In the genomic region with DNA sequence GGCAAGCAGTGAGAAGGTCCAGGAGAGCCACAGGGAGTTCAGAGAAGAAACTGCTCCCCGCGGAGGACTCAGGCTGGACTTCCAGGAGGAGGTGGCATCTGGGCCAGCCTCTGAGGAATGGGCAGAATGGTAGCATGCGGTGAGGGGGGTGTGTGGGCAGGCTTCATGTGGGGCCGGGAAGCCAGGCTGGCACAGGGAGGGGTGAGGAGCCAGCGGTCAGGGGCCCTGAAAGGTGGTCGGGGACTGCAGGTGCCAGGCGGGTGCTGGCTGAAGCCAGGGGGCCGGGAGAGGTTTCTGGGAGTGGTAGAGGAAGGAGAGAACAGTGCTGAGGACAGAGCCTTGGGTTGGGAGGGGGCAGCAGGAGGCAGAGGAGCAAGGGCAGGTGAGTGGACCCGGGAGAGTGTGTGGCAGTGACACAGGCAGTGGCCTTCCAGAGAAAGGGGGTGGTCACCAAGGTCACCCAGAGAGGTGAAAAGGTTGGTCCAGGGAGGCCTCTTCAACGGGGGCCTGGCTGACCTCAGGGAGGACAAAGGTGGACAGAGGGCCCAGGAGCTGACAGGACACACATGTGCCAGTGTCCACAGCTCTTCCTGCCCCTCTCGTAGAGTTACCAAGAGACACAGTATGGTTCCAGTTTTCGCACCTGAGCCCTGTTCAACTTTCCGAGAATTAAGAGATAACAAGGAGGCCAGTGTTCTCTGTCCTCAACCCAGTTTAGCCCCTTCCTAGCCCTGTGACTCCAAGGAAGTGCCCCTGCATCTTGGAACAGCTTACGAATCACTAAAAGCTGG, we compare ENCODE assay signal across 25 cellular contexts.
DNase-seq lines count a peak whose midpoint lies in the region; ATAC-seq and TF ChIP-seq lines count a peak whose summit lies in the region.
"Had no signal": no experiment of that assay in that cellular context is flagged by ENCODE, and none has a peak within 500 bp of the region (broad histone marks: within the 10 kb centered on the region; RNA-seq: fewer than 3 reads in every experiment).

No MANE protein-coding gene starts in this region.

- ATAC-seq in activated CD8-positive, alpha-beta memory T cell treated with anti-CD3 and anti-CD28 coated beads, Interleukin-2, amount 10 ng/mL, durations not matched to agents 7 days and 5 days: no peak
- no peak for ATAC-seq in CD8-positive, alpha-beta T cell
- ATAC-seq in sciatic nerve: peak; percentile 13
- no peak for ATAC-seq in GM21423 (IDR thresholded peaks at IDR 0.05; ENCODE audit: unreplicated experiment)
- ATAC-seq: mucosa of descending colon had no signal

- no peaks in the 10 kb centered on the region for H3K27me3 ChIP-seq in CD8-positive, alpha-beta T cell (ENCODE audit: insufficient read depth, low read length)

- peak overlapping the region; percentile 45 for H3K27ac Mint-ChIP-seq in activated CD8-positive, alpha-beta memory T cell treated with anti-CD3 and anti-CD28 coated beads, Interleukin-2, amount 10 ng/mL, durations not matched to agents 7 days and 5 days
- no peak overlapping the region for H3K27ac Mint-ChIP-seq in CD8-positive, alpha-beta T cell
- no peak overlapping the region for H3K27ac Mint-ChIP-seq in immature natural killer cell
- H3K27ac Mint-ChIP-seq: activated naive CD4-positive, alpha-beta T cell treated with anti-CD3 and anti-CD28 coated beads, Interleukin-2, amount 50 U/mL, for 72 hours; activated T-cell treated with anti-CD3 and anti-CD28 coated beads, Interleukin-2, amount 50 U/mL, for 24 hours had no signal

- POLR2A ChIA-PET in CD8-positive, alpha-beta T cell (lab: Charles Lee): no interaction called here
- POLR2A ChIA-PET in HEK293T (lab: Yijun Ruan, JAX): no interaction called here

- TF ChIP-seq CTCF in CD8-positive, alpha-beta T cell (IDR thresholded peaks at IDR 0.05): no peak

- intact Hi-C loops in CD8-positive, alpha-beta T cell (cut with DNase I, micrococcal nuclease): no loop called here
- intact Hi-C loops in sciatic nerve (cut with DNase I): no loop called here

- no peaks in the 10 kb centered on the region for H3K36me3 Mint-ChIP-seq in activated CD8-positive, alpha-beta memory T cell treated with anti-CD3 and anti-CD28 coated beads, Interleukin-2, amount 10 ng/mL, durations not matched to agents 7 days and 5 days
- no peaks in the 10 kb centered on the region for H3K36me3 Mint-ChIP-seq in CD8-positive, alpha-beta T cell
- no peaks in the 10 kb centered on the region for H3K36me3 Mint-ChIP-seq in immature natural killer cell
- H3K36me3 Mint-ChIP-seq: activated naive CD4-positive, alpha-beta T cell treated with anti-CD3 and anti-CD28 coated beads, Interleukin-2, amount 50 U/mL, for 72 hours; CD14-positive monocyte had no signal

- no peaks in the 10 kb centered on the region for H3K36me3 ChIP-seq in CD8-positive, alpha-beta T cell (ENCODE audit: insufficient read depth, low read length)
- H3K36me3 ChIP-seq: stomach, transverse colon had no signal

- DNase-seq in activated CD8-positive, alpha-beta memory T cell treated with anti-CD3 and anti-CD28 coated beads, Interleukin-2, amount 10 ng/mL, durations not matched to agents 7 days and 5 days: peak; percentile 25
- DNase-seq in activated CD8-positive, alpha-beta memory T cell treated with anti-CD3 and anti-CD28 coated beads, Interleukin-2, amount 50 U/mL, for 4 hours: no peak
- no peak for DNase-seq in CD8-positive, alpha-beta T cell
- DNase-seq in immature natural killer cell (no peak), sciatic nerve (ENCODE audit: low spot score) (no peak), midbrain (lab: John Stamatoyannopoulos, UW) (no peak), HEK293T (ENCODE audit: extremely low spot score) (no peak)
- DNase-seq: ACHN; activated T-cell treated with anti-CD3 and anti-CD28 coated beads, Interleukin-2, amount 50 U/mL, for 24 hours; erythroblast; foreskin melanocyte; hippocampal formation; mucosa of descending colon; NCI-H1105; NCI-H2081; NCI-H345; PC-9; SHP77 treated with DMSO at 0.1 percent for 48 hours; stimulated activated CD4-positive, alpha-beta T cell treated with anti-CD3 and anti-CD28 coated beads, Interleukin-4, amount 100 ng/mL, for 1 hour; stomach; transverse colon had no signal

- peak overlapping the region; percentile 55 for H3K4me3 Mint-ChIP-seq in activated CD8-positive, alpha-beta memory T cell treated with anti-CD3 and anti-CD28 coated beads, Interleukin-2, amount 10 ng/mL, durations not matched to agents 7 days and 5 days
- H3K4me3 Mint-ChIP-seq in CD8-positive, alpha-beta T cell: peak overlapping the region; percentile 72
- H3K4me3 Mint-ChIP-seq in immature natural killer cell: peak overlapping the region; percentile 78 to 88 (median 83)

- peak overlapping the region; percentile 36 for H3K4me3 ChIP-seq in CD8-positive, alpha-beta T cell (ENCODE audit: low read depth, low read length)
- H3K4me3 ChIP-seq: mucosa of descending colon, PC-9, stomach, transverse colon had no signal

- H3K9me3 ChIP-seq in CD8-positive, alpha-beta T cell (ENCODE audit: low read length): no peaks in the 10 kb centered on the region
- H3K9me3 ChIP-seq: mucosa of descending colon, stomach, transverse colon had no signal

- peaks cover 83% of the 10 kb centered on the region for H3K27me3 Mint-ChIP-seq in activated CD8-positive, alpha-beta memory T cell treated with anti-CD3 and anti-CD28 coated beads, Interleukin-2, amount 10 ng/mL, durations not matched to agents 7 days and 5 days
- peaks cover 37% of the 10 kb centered on the region for H3K27me3 Mint-ChIP-seq in CD8-positive, alpha-beta T cell (ENCODE audit: low read depth)
- peaks cover 11 to 23% (median 16%) of the 10 kb centered on the region in 3 donors for H3K27me3 Mint-ChIP-seq in immature natural killer cell (ENCODE audit: low read depth in 3 of 3)

- H3K27ac ChIP-seq in CD8-positive, alpha-beta T cell (ENCODE audit: low read depth, low read length): no peak overlapping the region
- H3K27ac ChIP-seq: PC-9, transverse colon, VCaP had no signal

- CTCF ChIA-PET in activated CD8-positive, alpha-beta memory T cell treated with anti-CD3 and anti-CD28 coated beads, Interleukin-2, amount 10 ng/mL, durations not matched to agents 7 days and 5 days (lab: Charles Lee): interaction anchor here (1.3 kb wide), 1 partner anchor 204 kb away, joined by 9 read pairs; a partner anchor contains a TSS
- CTCF ChIA-PET in CD8-positive, alpha-beta T cell (lab: Charles Lee): interaction anchor here (1.2 kb wide), 1 partner anchor 148 kb away, joined by 3 read pairs; no protein-coding TSS in a partner anchor
- CTCF ChIA-PET in HEK293T (lab: Yijun Ruan, JAX): no interaction called here

- H3K4me1 ChIP-seq in CD8-positive, alpha-beta T cell (ENCODE audit: insufficient read depth, low read length): peaks cover 35% of the 10 kb centered on the region

- H3K4me1 Mint-ChIP-seq in activated CD8-positive, alpha-beta memory T cell treated with anti-CD3 and anti-CD28 coated beads, Interleukin-2, amount 10 ng/mL, durations not matched to agents 7 days and 5 days: peaks cover 27% of the 10 kb centered on the region
- H3K4me1 Mint-ChIP-seq in CD8-positive, alpha-beta T cell (ENCODE audit: low read depth): peaks cover 32% of the 10 kb centered on the region
- peaks cover 32 to 41% of the 10 kb centered on the region in 2 donors for H3K4me1 Mint-ChIP-seq in immature natural killer cell

- no peaks in the 10 kb centered on the region for H3K9me3 Mint-ChIP-seq in activated CD8-positive, alpha-beta memory T cell treated with anti-CD3 and anti-CD28 coated beads, Interleukin-2, amount 10 ng/mL, durations not matched to agents 7 days and 5 days (ENCODE audit: low read depth)
- no peaks in the 10 kb centered on the region for H3K9me3 Mint-ChIP-seq in CD8-positive, alpha-beta T cell
- no peaks in the 10 kb centered on the region for H3K9me3 Mint-ChIP-seq in immature natural killer cell
- H3K9me3 Mint-ChIP-seq: activated naive CD4-positive, alpha-beta T cell treated with anti-CD3 and anti-CD28 coated beads, Interleukin-2, amount 50 U/mL, for 72 hours; activated T-cell treated with anti-CD3 and anti-CD28 coated beads, Interleukin-2, amount 50 U/mL, for 24 hours; CD14-positive monocyte had no signal

TF ChIP-seq in HEK293T, 16 proteins besides CTCF, POLR2A, EP300 and RAD21:
- TF ChIP-seq NFRKB (IDR thresholded peaks at IDR 0.05): no peak
- TF ChIP-seq TARDBP (IDR thresholded peaks at IDR 0.05): no peak
- TF ChIP-seq HDGF (IDR thresholded peaks at IDR 0.05; ENCODE audit: borderline replicate concordance): no peak
- TF ChIP-seq L3MBTL2 (conservative IDR thresholded peaks at IDR 0.05): no peak
- TF ChIP-seq SUZ12 (IDR thresholded peaks at IDR 0.05): no peak
- no peak for TF ChIP-seq ARNT (IDR thresholded peaks at IDR 0.05)
- TF ChIP-seq, protein P1, sequence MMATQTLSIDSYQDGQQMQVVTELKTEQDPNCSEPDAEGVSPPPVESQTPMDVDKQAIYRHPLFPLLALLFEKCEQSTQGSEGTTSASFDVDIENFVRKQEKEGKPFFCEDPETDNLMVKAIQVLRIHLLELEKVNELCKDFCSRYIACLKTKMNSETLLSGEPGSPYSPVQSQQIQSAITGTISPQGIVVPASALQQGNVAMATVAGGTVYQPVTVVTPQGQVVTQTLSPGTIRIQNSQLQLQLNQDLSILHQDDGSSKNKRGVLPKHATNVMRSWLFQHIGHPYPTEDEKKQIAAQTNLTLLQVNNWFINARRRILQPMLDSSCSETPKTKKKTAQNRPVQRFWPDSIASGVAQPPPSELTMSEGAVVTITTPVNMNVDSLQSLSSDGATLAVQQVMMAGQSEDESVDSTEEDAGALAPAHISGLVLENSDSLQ (IDR thresholded peaks at IDR 0.05): no peak
